In genomic region chr1:10668241-10668761, GRCh38 we compare ENCODE assay signal across 13 cellular contexts.
DNase-seq lines count a peak whose midpoint lies in the region; ATAC-seq and TF ChIP-seq lines count a peak whose summit lies in the region.
"Had no signal": no experiment of that assay in that cellular context is flagged by ENCODE, and none has a peak within 500 bp of the region (broad histone marks: within the 10 kb centered on the region; RNA-seq: fewer than 3 reads in every experiment).

No MANE protein-coding gene starts in this region.

- H3K27ac Mint-ChIP-seq in endothelial cell (ENCODE audit: unreplicated experiment), result peak overlapping the region; percentile 81
- no peak overlapping the region for H3K27ac Mint-ChIP-seq in activated T-helper 17 cell treated with anti-CD3 and anti-CD28 coated beads, Interleukin-2, amount 50 U/mL, for 72 hours
- H3K27ac Mint-ChIP-seq: activated CD8-positive, alpha-beta memory T cell treated with anti-CD3 and anti-CD28 coated beads, Interleukin-2, amount 10 ng/mL, durations not matched to agents 7 days and 5 days had no signal

- H3K36me3 ChIP-seq in heart left ventricle (peaks cover 0 to 12% (median 5%) of the 10 kb centered on the region in 9 donors), mucosa of stomach (ENCODE audit: control insufficient read depth, insufficient read depth, low read length) (no peaks in the 10 kb centered on the region), upper lobe of left lung (peaks cover 0 to 16% (median 12%) of the 10 kb centered on the region in 4 donors)

- DNase-seq in heart left ventricle (no peak), Right ventricle myocardium superior (no peak), endothelial cell (ENCODE audit: low spot score) (peak; percentile 57), upper lobe of left lung (peak; percentile 49 to 84), pons (ENCODE audit: low spot score) (no peak), dedifferentiated amniotic fluid mesenchymal stem cell (ENCODE audit: extremely low spot score) (no peak)
- DNase-seq: activated CD8-positive, alpha-beta memory T cell treated with anti-CD3 and anti-CD28 coated beads, Interleukin-2, amount 10 ng/mL, durations not matched to agents 7 days and 5 days; activated naive CD4-positive, alpha-beta T cell treated with anti-CD3 and anti-CD28 coated beads, Interleukin-2, amount 50 U/mL, for 16 hours; cerebellar nuclear complex; DMS79 treated with DMSO at 0.1 percent for 48 hours; mammary epithelial cell had no signal

- peaks cover 4% of the 10 kb centered on the region for H3K27me3 Mint-ChIP-seq in endothelial cell (ENCODE audit: unreplicated experiment)
- H3K27me3 Mint-ChIP-seq in activated T-helper 17 cell treated with anti-CD3 and anti-CD28 coated beads, Interleukin-2, amount 50 U/mL, for 72 hours, result no peaks in the 10 kb centered on the region
- H3K27me3 Mint-ChIP-seq: activated CD8-positive, alpha-beta memory T cell treated with anti-CD3 and anti-CD28 coated beads, Interleukin-2, amount 10 ng/mL, durations not matched to agents 7 days and 5 days had no signal

- no peak for ATAC-seq in heart left ventricle
- no peak for ATAC-seq in Right ventricle myocardium superior (ENCODE audit: poor library complexity)
- peak in 1 of 2 donors; percentile 44 for ATAC-seq in upper lobe of left lung (ENCODE audit: low FRiP score in 2 of 2)
- ATAC-seq in activated T-helper 17 cell treated with anti-CD3 and anti-CD28 coated beads, Interleukin-2, amount 50 U/mL, for 72 hours (replicated peaks), result no peak
- ATAC-seq: activated CD8-positive, alpha-beta memory T cell treated with anti-CD3 and anti-CD28 coated beads, Interleukin-2, amount 10 ng/mL, durations not matched to agents 7 days and 5 days had no signal

- H3K9me3 ChIP-seq in heart left ventricle (no peaks in the 10 kb centered on the region), mucosa of stomach (ENCODE audit: control insufficient read depth, low read length) (no peaks in the 10 kb centered on the region), upper lobe of left lung (no peaks in the 10 kb centered on the region)

- H3K4me1 ChIP-seq in heart left ventricle (peaks cover 7 to 98% (median 54%) of the 10 kb centered on the region in 12 donors), mucosa of stomach (ENCODE audit: control insufficient read depth, insufficient read depth, low read length) (peaks cover 52% of the 10 kb centered on the region), upper lobe of left lung (peaks cover 80 to 98% (median 85%) of the 10 kb centered on the region in 4 donors)

- no peaks in the 10 kb centered on the region for H3K9me3 Mint-ChIP-seq in endothelial cell (ENCODE audit: unreplicated experiment)
- H3K9me3 Mint-ChIP-seq in activated T-helper 17 cell treated with anti-CD3 and anti-CD28 coated beads, Interleukin-2, amount 50 U/mL, for 72 hours, result no peaks in the 10 kb centered on the region

- H3K4me3 Mint-ChIP-seq in endothelial cell (ENCODE audit: unreplicated experiment), result no peak overlapping the region
- H3K4me3 Mint-ChIP-seq in activated T-helper 17 cell treated with anti-CD3 and anti-CD28 coated beads, Interleukin-2, amount 50 U/mL, for 72 hours, result no peak overlapping the region
- H3K4me3 Mint-ChIP-seq: activated CD8-positive, alpha-beta memory T cell treated with anti-CD3 and anti-CD28 coated beads, Interleukin-2, amount 10 ng/mL, durations not matched to agents 7 days and 5 days had no signal

- H3K4me3 ChIP-seq in heart left ventricle, result no peak overlapping the region
- no peak overlapping the region for H3K4me3 ChIP-seq in mucosa of stomach (ENCODE audit: low read length)
- no peak overlapping the region for H3K4me3 ChIP-seq in upper lobe of left lung

- H3K27ac ChIP-seq in heart left ventricle (peak overlapping the region in 11 of 12 donors; percentile 16 to 98 (median 58)), upper lobe of left lung (peak overlapping the region; percentile 82 to 97 (median 88))

- TF ChIP-seq CTCF in heart left ventricle (IDR thresholded peaks at IDR 0.05), result no peak
- TF ChIP-seq CTCF in endothelial cell (IDR thresholded peaks at IDR 0.05; ENCODE audit: unreplicated experiment), result no peak
- no peak for TF ChIP-seq CTCF in upper lobe of left lung (IDR thresholded peaks at IDR 0.05)

- TF ChIP-seq POLR2A in heart left ventricle (IDR thresholded peaks at IDR 0.05) (no peak), upper lobe of left lung (IDR thresholded peaks at IDR 0.05) (no peak)

- WGBS in heart left ventricle, 4 donors, result 38 to 48% (median 42%) methylated on average over 19 to 20 of the region's 20 CpGs
- WGBS in upper lobe of left lung, 2 donors, result 46 to 52% methylated on average over 14 to 20 of the region's 20 CpGs

- peaks cover 42% of the 10 kb centered on the region for H3K4me1 Mint-ChIP-seq in endothelial cell (ENCODE audit: unreplicated experiment)
- H3K4me1 Mint-ChIP-seq in activated T-helper 17 cell treated with anti-CD3 and anti-CD28 coated beads, Interleukin-2, amount 50 U/mL, for 72 hours, result no peaks in the 10 kb centered on the region
- H3K4me1 Mint-ChIP-seq: activated CD8-positive, alpha-beta memory T cell treated with anti-CD3 and anti-CD28 coated beads, Interleukin-2, amount 10 ng/mL, durations not matched to agents 7 days and 5 days had no signal

- no peaks in the 10 kb centered on the region for H3K36me3 Mint-ChIP-seq in endothelial cell (ENCODE audit: low read depth, unreplicated experiment)
- H3K36me3 Mint-ChIP-seq in activated T-helper 17 cell treated with anti-CD3 and anti-CD28 coated beads, Interleukin-2, amount 50 U/mL, for 72 hours (ENCODE audit: low read depth), result no peaks in the 10 kb centered on the region
- H3K36me3 Mint-ChIP-seq: activated CD8-positive, alpha-beta memory T cell treated with anti-CD3 and anti-CD28 coated beads, Interleukin-2, amount 10 ng/mL, durations not matched to agents 7 days and 5 days had no signal

- H3K27me3 ChIP-seq in heart left ventricle, result no peaks in the 10 kb centered on the region
- peaks cover 2% of the 10 kb centered on the region for H3K27me3 ChIP-seq in mucosa of stomach (ENCODE audit: control insufficient read depth, insufficient read depth, low read length)
- no peaks in the 10 kb centered on the region for H3K27me3 ChIP-seq in upper lobe of left lung

- H3K9ac ChIP-seq in mucosa of stomach (ENCODE audit: low read length), result peak overlapping the region; percentile 43

- peak in 2 of 4 donors; percentile 74 to 88 for TF ChIP-seq EP300 in upper lobe of left lung (IDR thresholded peaks at IDR 0.05)

- intact Hi-C loops in heart left ventricle (cut with DNase I), result loop anchor here in 1 of 10 donors (10.0 kb wide), 2 partner anchors 144 to 196 kb away; no protein-coding TSS in a partner anchor
- intact Hi-C loops in Right ventricle myocardium superior (cut with DNase I), result loop anchor here (10.0 kb wide), 1 partner anchor 196 kb away; no protein-coding TSS in a partner anchor

Comparison
In these comparisons a context has a peak if more than half of its experiments do, and no peak if none do; other contexts are left out.
1. DNase-seq: peak in endothelial cell (single experiment) and upper lobe of left lung (2 of 2); none in heart left ventricle (0 of 5), Right ventricle myocardium superior (single experiment), pons (single experiment) and dedifferentiated amniotic fluid mesenchymal stem cell (single experiment).